ENCODE assay signal across 12 cellular contexts in the genomic region with DNA sequence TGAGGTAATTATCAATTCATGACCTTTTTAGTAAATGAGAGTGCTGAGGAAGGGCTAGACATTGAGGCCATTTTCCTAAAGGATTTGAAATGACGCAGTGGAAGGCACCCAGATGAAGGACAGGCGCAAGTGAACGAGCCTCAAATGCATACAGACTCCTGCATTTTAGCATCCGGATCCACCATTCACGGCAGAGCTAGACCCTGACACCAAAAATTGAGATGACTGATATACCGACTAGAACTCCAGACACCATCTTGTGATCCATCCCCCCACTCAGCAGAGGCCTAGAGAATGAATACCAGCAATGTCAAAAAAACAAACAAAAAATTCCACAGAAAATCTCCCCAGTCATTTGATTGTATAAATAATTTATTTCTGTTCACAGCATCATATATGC. TPM values are rescaled to one million over a fixed set of nuclear protein-coding genes. Genes with fewer than 3 reads are reported as not detected.
A peak's percentile ranks its signal among the peaks of the same experiment; 100 is the strongest.
DNase-seq lines count a peak whose midpoint lies in the region; ATAC-seq and TF ChIP-seq lines count a peak whose summit lies in the region.
"Had no signal": no experiment of that assay in that cellular context is flagged by ENCODE, and none has a peak within 500 bp of the region (broad histone marks: within the 10 kb centered on the region; RNA-seq: fewer than 3 reads in every experiment).

No MANE protein-coding gene starts in this region.

- H3K4me1 Mint-ChIP-seq in activated CD4-positive, alpha-beta T cell treated with anti-CD3 and anti-CD28 coated beads, Interleukin-2, amount 10 ng/mL, durations not matched to agents 7 days and 5 days = peaks cover 35% of the 10 kb centered on the region
- peaks cover 58% of the 10 kb centered on the region for H3K4me1 Mint-ChIP-seq in activated T-helper 2 cell treated with anti-CD3 and anti-CD28 coated beads, Interferon-gamma antibody, Interleukin-2, Interleukin-4, amounts not matched to agents 10 μg/mL and 5 μg/mL and 100 μg/mL, durations not matched to agents 14 hours and 24 hours and 36 hours (ENCODE audit: low read depth)
- peaks cover 11% of the 10 kb centered on the region for H3K4me1 Mint-ChIP-seq in glutamatergic neuron (ENCODE audit: low read depth, unreplicated experiment)
- H3K4me1 Mint-ChIP-seq in stimulated activated naive CD8-positive, alpha-beta T cell treated with anti-CD3 and anti-CD28 coated beads, Interleukin-15, amount 100 ng/mL, for 72 hours = peaks cover 52% of the 10 kb centered on the region

- H3K4me2 ChIP-seq in MM.1S (ENCODE audit: low read depth, low read length) = no peak overlapping the region
- H3K4me2 ChIP-seq: KMS-11 had no signal

- no peak for ATAC-seq in stimulated activated naive CD8-positive, alpha-beta T cell treated with anti-CD3 and anti-CD28 coated beads, Interleukin-15, amount 100 ng/mL, for 72 hours
- ATAC-seq: gastrocnemius medialis had no signal

- POLR2A ChIA-PET in activated CD4-positive, alpha-beta T cell treated with anti-CD3 and anti-CD28 coated beads, Interleukin-2, amount 10 ng/mL, durations not matched to agents 7 days and 5 days (lab: Charles Lee) = interaction anchor here (0.6 to 1.6 kb wide), 5 partner anchors 39 to 55 kb away, joined by 3 to 8 read pairs (median 4); no protein-coding TSS in a partner anchor

- H3F3A ChIP-seq in MM.1S (ENCODE audit: insufficient read depth, low read length) = peaks cover 47% of the 10 kb centered on the region

- H3K9ac ChIP-seq in MM.1S (ENCODE audit: low read length) = no peak overlapping the region
- H3K9ac ChIP-seq: KMS-11 had no signal

- H3K79me2 ChIP-seq in MM.1S (ENCODE audit: low read length) = peaks cover 47% of the 10 kb centered on the region

- peak overlapping the region; percentile 98 for H3K27ac Mint-ChIP-seq in activated CD4-positive, alpha-beta T cell treated with anti-CD3 and anti-CD28 coated beads, Interleukin-2, amount 10 ng/mL, durations not matched to agents 7 days and 5 days
- H3K27ac Mint-ChIP-seq in activated T-helper 2 cell treated with anti-CD3 and anti-CD28 coated beads, Interferon-gamma antibody, Interleukin-2, Interleukin-4, amounts not matched to agents 10 μg/mL and 5 μg/mL and 100 μg/mL, durations not matched to agents 14 hours and 24 hours and 36 hours = peak overlapping the region; percentile 96
- H3K27ac Mint-ChIP-seq in glutamatergic neuron (ENCODE audit: unreplicated experiment) = no peak overlapping the region
- H3K27ac Mint-ChIP-seq in stimulated activated naive CD8-positive, alpha-beta T cell treated with anti-CD3 and anti-CD28 coated beads, Interleukin-15, amount 100 ng/mL, for 72 hours = peak overlapping the region; percentile 88 to 97

- H3K4me3 Mint-ChIP-seq in activated CD4-positive, alpha-beta T cell treated with anti-CD3 and anti-CD28 coated beads, Interleukin-2, amount 10 ng/mL, durations not matched to agents 7 days and 5 days = peak overlapping the region; percentile 97
- peak overlapping the region; percentile 97 for H3K4me3 Mint-ChIP-seq in activated T-helper 2 cell treated with anti-CD3 and anti-CD28 coated beads, Interferon-gamma antibody, Interleukin-2, Interleukin-4, amounts not matched to agents 10 μg/mL and 5 μg/mL and 100 μg/mL, durations not matched to agents 14 hours and 24 hours and 36 hours (ENCODE audit: low read depth)
- H3K4me3 Mint-ChIP-seq in glutamatergic neuron (ENCODE audit: unreplicated experiment) = peak overlapping the region; percentile 98
- H3K4me3 Mint-ChIP-seq in stimulated activated naive CD8-positive, alpha-beta T cell treated with anti-CD3 and anti-CD28 coated beads, Interleukin-15, amount 100 ng/mL, for 72 hours = peak overlapping the region; percentile 90 to 94

- TF ChIP-seq CTCF in glutamatergic neuron (IDR thresholded peaks at IDR 0.05; ENCODE audit: partially characterized antibody, unreplicated experiment) = no peak
- no peak for TF ChIP-seq CTCF in prostate gland (IDR thresholded peaks at IDR 0.05)
- no peak for TF ChIP-seq CTCF in MM.1S (IDR thresholded peaks at IDR 0.05; ENCODE audit: low read length)

- H3K9me3 ChIP-seq in prostate gland (no peaks in the 10 kb centered on the region), MM.1S (replicated peaks; ENCODE audit: insufficient read depth, low read length) (no peaks in the 10 kb centered on the region)
- H3K9me3 ChIP-seq: gastrocnemius medialis, tibial nerve had no signal

- H3K9me2 ChIP-seq in MM.1S (replicated peaks; ENCODE audit: insufficient read depth, low read length) = no peaks in the 10 kb centered on the region

- no peak for TF ChIP-seq POLR2A in prostate gland (IDR thresholded peaks at IDR 0.05)

- H3K36me3 Mint-ChIP-seq in activated CD4-positive, alpha-beta T cell treated with anti-CD3 and anti-CD28 coated beads, Interleukin-2, amount 10 ng/mL, durations not matched to agents 7 days and 5 days (ENCODE audit: low read depth) = peaks cover 83% of the 10 kb centered on the region
- peaks cover 58% of the 10 kb centered on the region for H3K36me3 Mint-ChIP-seq in activated T-helper 2 cell treated with anti-CD3 and anti-CD28 coated beads, Interferon-gamma antibody, Interleukin-2, Interleukin-4, amounts not matched to agents 10 μg/mL and 5 μg/mL and 100 μg/mL, durations not matched to agents 14 hours and 24 hours and 36 hours (ENCODE audit: low read depth)
- H3K36me3 Mint-ChIP-seq in glutamatergic neuron (ENCODE audit: unreplicated experiment) = no peaks in the 10 kb centered on the region

- H3K36me3 ChIP-seq in prostate gland (no peaks in the 10 kb centered on the region), MM.1S (replicated peaks; ENCODE audit: insufficient read depth, low read length) (no peaks in the 10 kb centered on the region)
- H3K36me3 ChIP-seq: gastrocnemius medialis, tibial nerve had no signal

- no peaks in the 10 kb centered on the region for H3K27me3 ChIP-seq in prostate gland (replicated peaks; ENCODE audit: insufficient read depth)
- no peaks in the 10 kb centered on the region for H3K27me3 ChIP-seq in MM.1S (replicated peaks; ENCODE audit: insufficient read depth, low read length)

- H4K20me1 ChIP-seq in MM.1S (ENCODE audit: insufficient read depth, low read length) = no peaks in the 10 kb centered on the region

- intact Hi-C loops in activated T-helper 2 cell treated with anti-CD3 and anti-CD28 coated beads, Interferon-gamma antibody, Interleukin-2, Interleukin-4, amounts not matched to agents 10 μg/mL and 5 μg/mL and 100 μg/mL, durations not matched to agents 14 hours and 24 hours and 36 hours (cut with micrococcal nuclease) = loop anchor here (5.0 kb wide), 1 partner anchor 640 kb away; the partner anchor contains the start of gene HJURP
- intact Hi-C loops in head of caudate nucleus (cut with DNase I) (no loop called here), prostate gland (cut with DNase I) (no loop called here)

- H3K9me3 Mint-ChIP-seq in activated CD4-positive, alpha-beta T cell treated with anti-CD3 and anti-CD28 coated beads, Interleukin-2, amount 10 ng/mL, durations not matched to agents 7 days and 5 days = no peaks in the 10 kb centered on the region
- no peaks in the 10 kb centered on the region for H3K9me3 Mint-ChIP-seq in activated T-helper 2 cell treated with anti-CD3 and anti-CD28 coated beads, Interferon-gamma antibody, Interleukin-2, Interleukin-4, amounts not matched to agents 10 μg/mL and 5 μg/mL and 100 μg/mL, durations not matched to agents 14 hours and 24 hours and 36 hours
- peaks cover 11% of the 10 kb centered on the region for H3K9me3 Mint-ChIP-seq in glutamatergic neuron (ENCODE audit: unreplicated experiment)
- H3K9me3 Mint-ChIP-seq in stimulated activated naive CD8-positive, alpha-beta T cell treated with anti-CD3 and anti-CD28 coated beads, Interleukin-15, amount 100 ng/mL, for 72 hours = no peaks in the 10 kb centered on the region

- H2AFZ ChIP-seq in MM.1S (ENCODE audit: low read length) = no peak overlapping the region

- H3K4me1 ChIP-seq in prostate gland (replicated peaks) (no peaks in the 10 kb centered on the region), MM.1S (ENCODE audit: low read length) (peaks cover 50% of the 10 kb centered on the region)

- H3K27ac ChIP-seq in prostate gland (peak overlapping the region in 1 of 2 donors; percentile 3), MM.1S (ENCODE audit: low read length) (no peak overlapping the region)
- H3K27ac ChIP-seq: gastrocnemius medialis, KMS-11 had no signal

- 73% methylated on average over 6 of the region's 6 CpGs for WGBS in prostate gland

- H3K4me3 ChIP-seq in prostate gland = no peak overlapping the region
- H3K4me3 ChIP-seq in MM.1S (ENCODE audit: low read length) = no peak overlapping the region
- H3K4me3 ChIP-seq: gastrocnemius medialis had no signal

- peak; percentile 29 for DNase-seq in activated CD4-positive, alpha-beta T cell treated with anti-CD3 and anti-CD28 coated beads, Interleukin-2, amount 10 ng/mL, durations not matched to agents 7 days and 5 days
- DNase-seq in activated CD4-positive, alpha-beta T cell treated with anti-CD3 and anti-CD28 coated beads for 4 hours = no peak
- DNase-seq in activated T-helper 2 cell treated with anti-CD3 and anti-CD28 coated beads, Interferon-gamma antibody, Interleukin-2, Interleukin-4, amounts not matched to agents 10 μg/mL and 5 μg/mL and 100 μg/mL, durations not matched to agents 14 hours and 24 hours and 36 hours (ENCODE audit: low spot score) = no peak
- DNase-seq in glutamatergic neuron (no peak), head of caudate nucleus (no peak), prostate gland (ENCODE audit: low spot score) (no peak), MM.1S (no peak)
- no peak for DNase-seq in stimulated activated naive CD8-positive, alpha-beta T cell treated with anti-CD3 and anti-CD28 coated beads, Interleukin-15, amount 100 ng/mL, for 72 hours
- DNase-seq: gastrocnemius medialis, NCI-H524 had no signal

- CTCF ChIA-PET in activated CD4-positive, alpha-beta T cell treated with anti-CD3 and anti-CD28 coated beads, Interleukin-2, amount 10 ng/mL, durations not matched to agents 7 days and 5 days (lab: Charles Lee) = interaction anchor here (0.6 to 1.4 kb wide), 6 partner anchors 9 to 357 kb away, joined by 3 to 5 read pairs (median 4); no protein-coding TSS in a partner anchor

- H3K27me3 Mint-ChIP-seq in activated CD4-positive, alpha-beta T cell treated with anti-CD3 and anti-CD28 coated beads, Interleukin-2, amount 10 ng/mL, durations not matched to agents 7 days and 5 days = no peaks in the 10 kb centered on the region
- H3K27me3 Mint-ChIP-seq in activated T-helper 2 cell treated with anti-CD3 and anti-CD28 coated beads, Interferon-gamma antibody, Interleukin-2, Interleukin-4, amounts not matched to agents 10 μg/mL and 5 μg/mL and 100 μg/mL, durations not matched to agents 14 hours and 24 hours and 36 hours (ENCODE audit: low read depth) = no peaks in the 10 kb centered on the region
- peaks cover 12% of the 10 kb centered on the region for H3K27me3 Mint-ChIP-seq in glutamatergic neuron (ENCODE audit: unreplicated experiment)
- H3K27me3 Mint-ChIP-seq in stimulated activated naive CD8-positive, alpha-beta T cell treated with anti-CD3 and anti-CD28 coated beads, Interleukin-15, amount 100 ng/mL, for 72 hours = no peaks in the 10 kb centered on the region

RNA-seq across cellular contexts. Expression of gene ARL4C, which starts 4.2 kb away (rescaled TPM):
- total RNA-seq in activated CD4-positive, alpha-beta T cell treated with anti-CD3 and anti-CD28 coated beads, Interleukin-2, amount 10 ng/mL, durations not matched to agents 7 days and 5 days = 100 to 1,000 TPM; 292 to 300 TPM
- total RNA-seq in activated T-helper 2 cell treated with anti-CD3 and anti-CD28 coated beads, Interferon-gamma antibody, Interleukin-2, Interleukin-4, amounts not matched to agents 10 μg/mL and 5 μg/mL and 100 μg/mL, durations not matched to agents 14 hours and 24 hours and 36 hours = 44.6 and 45.7 TPM in 2 replicates
- total RNA-seq in glutamatergic neuron (ENCODE audit: unreplicated experiment) (23.2 TPM), prostate gland (10 to 100 TPM in 1 of 2 donors, 1 to 10 TPM in 1; 8.5 to 20.5 TPM)
